ENCODE assay signal across 9 cellular contexts in the genomic region with DNA sequence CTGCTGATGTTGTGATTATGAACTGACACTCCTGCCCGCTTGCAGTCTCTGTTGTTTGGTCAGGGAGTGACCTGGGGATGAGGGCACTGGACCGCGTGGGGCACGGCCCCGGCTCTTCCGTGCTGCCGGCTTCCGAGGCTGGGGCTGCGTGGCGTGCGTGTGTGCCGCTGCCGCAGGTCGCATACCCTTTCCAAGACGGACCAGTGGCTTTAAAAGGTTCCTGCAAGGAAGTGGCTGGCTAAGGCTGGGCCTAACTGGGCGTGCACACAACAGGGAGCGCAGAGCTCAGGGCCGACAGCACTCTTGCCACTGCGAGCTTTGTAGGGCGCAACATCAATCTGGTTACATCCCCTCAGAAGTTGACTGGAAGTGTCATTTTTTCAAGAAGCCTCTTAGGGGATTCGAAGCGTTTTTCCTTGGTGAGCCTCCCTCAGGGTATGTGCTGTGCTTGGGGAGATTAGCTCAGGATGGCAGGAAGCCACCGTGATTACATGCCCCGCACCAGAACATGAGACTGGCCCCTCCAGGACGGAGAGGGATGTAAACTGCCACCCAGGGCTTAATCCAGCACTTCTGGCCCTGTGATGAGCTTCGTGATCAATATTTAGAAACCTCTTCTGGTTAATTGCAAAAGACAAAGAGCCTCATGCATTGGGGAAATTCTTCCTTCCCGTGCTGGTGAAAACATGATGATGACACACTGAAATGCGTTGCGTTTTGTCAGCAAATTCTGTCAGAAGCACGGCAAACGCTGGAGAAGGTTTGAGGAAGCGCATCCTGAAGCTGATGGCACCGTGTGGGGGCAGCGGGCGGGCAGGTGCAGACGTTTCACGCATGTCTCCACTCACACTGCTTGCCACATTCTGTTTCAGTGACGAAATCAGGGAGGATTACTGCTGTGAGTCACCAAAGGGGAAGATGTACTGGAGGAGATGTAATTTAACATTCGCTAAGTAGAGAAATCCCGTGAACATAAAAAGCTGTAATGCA. TPM values are rescaled to one million over a fixed set of nuclear protein-coding genes. Genes with fewer than 3 reads are reported as not detected.
DNase-seq lines count a peak whose midpoint lies in the region; ATAC-seq, FAIRE-seq and TF ChIP-seq lines count a peak whose summit lies in the region.
"Had no signal": no experiment of that assay in that cellular context is flagged by ENCODE, and none has a peak within 500 bp of the region (broad histone marks: within the 10 kb centered on the region; RNA-seq: fewer than 3 reads in every experiment).

No MANE protein-coding gene starts in this region.

- H4K20me1 ChIP-seq in keratinocyte (ENCODE audit: control insufficient read depth, extremely low read depth, insufficient read depth, low read length), result no peaks in the 10 kb centered on the region

- H3K27me3 ChIP-seq in keratinocyte (ENCODE audit: control insufficient read depth, extremely low read depth, insufficient read depth, low read length), result no peaks in the 10 kb centered on the region
- H3K27me3 ChIP-seq: body of pancreas had no signal

- dilution Hi-C loops in keratinocyte (cut with MboI; ENCODE audit: extremely low pct_ligation_motif_present, low sequenced_read_pairs), result no loop called here

- no peaks in the 10 kb centered on the region for H3K9me3 ChIP-seq in keratinocyte (ENCODE audit: control insufficient read depth, low read depth, low read length)
- H3K9me3 ChIP-seq: body of pancreas had no signal

- H3K36me3 ChIP-seq in keratinocyte (ENCODE audit: control insufficient read depth in 2 of 2, extremely low read depth in 1 of 2, insufficient read depth in 2 of 2, low read length in 2 of 2), result peaks cover 26 to 39% of the 10 kb centered on the region in 2 experiments

- no peak for ATAC-seq in HG02588 (IDR thresholded peaks at IDR 0.05; ENCODE audit: unreplicated experiment)
- ATAC-seq: body of pancreas had no signal

- peak; percentile 98 for FAIRE-seq in keratinocyte (lab: Jason Lieb, UNC)

- H3K9me1 ChIP-seq in keratinocyte (ENCODE audit: control insufficient read depth, extremely low read depth, insufficient read depth, low read length), result no peaks in the 10 kb centered on the region

- H3K4me2 ChIP-seq in keratinocyte (ENCODE audit: control insufficient read depth, extremely low read depth, insufficient read depth, low read depth, low read length), result peak overlapping the region; percentile 49

- peaks cover 91% of the 10 kb centered on the region for H3K79me2 ChIP-seq in keratinocyte (ENCODE audit: control insufficient read depth, insufficient read depth, low read length)

- H3K27ac ChIP-seq in keratinocyte (ENCODE audit: control insufficient read depth, insufficient read depth, low read length), result peak overlapping the region; percentile 55
- H3K27ac ChIP-seq in substantia nigra (ENCODE audit: low read depth, low read length, poor library complexity, severe bottlenecking), result peak overlapping the region; percentile 26

- H3K9ac ChIP-seq in keratinocyte (ENCODE audit: control insufficient read depth, extremely low read depth, insufficient read depth, low read length), result peak overlapping the region; percentile 23

- peaks cover 41% of the 10 kb centered on the region for H3K4me1 ChIP-seq in keratinocyte (ENCODE audit: control insufficient read depth, extremely low read depth, insufficient read depth, low read length)

- H2AFZ ChIP-seq in keratinocyte (ENCODE audit: control insufficient read depth, low read length), result no peak overlapping the region

- DNase-seq in activated CD4-positive, alpha-beta T cell treated with anti-CD3 and anti-CD28 coated beads for 48 hours, result peak; percentile 52
- DNase-seq in activated CD4-positive, alpha-beta T cell treated with anti-CD3 and anti-CD28 coated beads, Interleukin-2, amount 50 U/mL, for 4 hours, result no peak
- DNase-seq in amniotic epithelial cell (ENCODE audit: low read depth), result peak; percentile 98
- DNase-seq in keratinocyte (ENCODE audit: low read depth, low spot score), result peak; percentile 73
- peak in 18 of 49 donors; percentile 3 to 59 (median 22) for DNase-seq in substantia nigra (lab: John Stamatoyannopoulos, UW)
- DNase-seq in GM10266 (ENCODE audit: extremely low spot score), result no peak
- DNase-seq in NAMALWA (ENCODE audit: low spot score), result no peak

- H3K4me3 ChIP-seq in keratinocyte (ENCODE audit: control insufficient read depth in 2 of 3, extremely low read depth in 1 of 3, insufficient read depth in 2 of 3, low read depth in 1 of 3, low read length in 3 of 3), result peak overlapping the region in 1 of 3 experiments; percentile 3
- H3K4me3 ChIP-seq: body of pancreas had no signal

- TF ChIP-seq CTCF in keratinocyte (optimal IDR thresholded peaks at IDR 0.05 in 1 of 3, IDR thresholded peaks at IDR 0.05 in 1 of 3, conservative IDR thresholded peaks at IDR 0.05 in 1 of 3; ENCODE audit: extremely low read depth in 1 of 3, insufficient read depth in 2 of 3, low read length in 3 of 3) (no peak), GM10266 (IDR thresholded peaks at IDR 0.05; ENCODE audit: control insufficient read depth, insufficient read depth, low read depth, missing control alignments) (no peak)

RNA-seq across cellular contexts. Expression of a gene that starts 11.1 kb away (rescaled TPM):
- 89.7 to 106 TPM (median 106 TPM) in 3 replicates for polyA plus RNA-seq in keratinocyte
- 73.2 TPM for polyA plus RNA-seq in keratinocyte (2011; ENCODE audit: low read depth)
- 61.8 and 93.8 TPM in 2 replicates for polyA plus RNA-seq in keratinocyte (2011; cell fraction: cytosol; rRNA removed)
- polyA plus RNA-seq in keratinocyte (2011; cell fraction: nucleus; rRNA removed), result 139 and 153 TPM in 2 replicates
- 47.3 and 90.6 TPM in 2 replicates for polyA plus RNA-seq in keratinocyte (2012; ENCODE audit: low replicate concordance)
- polyA minus RNA-seq in keratinocyte, result 54.2 to 174 TPM (median 60.2 TPM) in 3 replicates
- polyA minus RNA-seq in keratinocyte (2011; cell fraction: cytosol; rRNA and poly(A)+ RNA removed), result 148 TPM
- 90.4 and 91.3 TPM in 2 replicates for polyA minus RNA-seq in keratinocyte (2011; cell fraction: nucleus; rRNA and poly(A)+ RNA removed)

RNA-seq across cellular contexts. Expression of a gene that starts 46.2 kb away (rescaled TPM):
- polyA plus RNA-seq in keratinocyte, result 4.3 to 6.2 TPM (median 4.7 TPM) in 3 replicates
- 2.1 TPM for polyA plus RNA-seq in keratinocyte (2011; ENCODE audit: low read depth)
- 2.9 and 4.5 TPM in 2 replicates for polyA plus RNA-seq in keratinocyte (2011; cell fraction: cytosol; rRNA removed)
- 22.8 and 31.7 TPM in 2 replicates for polyA plus RNA-seq in keratinocyte (2011; cell fraction: nucleus; rRNA removed)
- 5.5 and 6.2 TPM in 2 replicates for polyA plus RNA-seq in keratinocyte (2012; ENCODE audit: low replicate concordance)
- 8.6 to 12.1 TPM (median 10.3 TPM) in 3 replicates for polyA minus RNA-seq in keratinocyte
- 6.7 TPM for polyA minus RNA-seq in keratinocyte (2011; cell fraction: cytosol; rRNA and poly(A)+ RNA removed)
- polyA minus RNA-seq in keratinocyte (2011; cell fraction: nucleus; rRNA and poly(A)+ RNA removed), result 15.9 and 20.5 TPM in 2 replicates

RNA-seq across cellular contexts. Expression of a gene that starts 51.8 kb away (rescaled TPM):
- polyA plus RNA-seq in keratinocyte, result 46.9 to 74.5 TPM (median 71.9 TPM) in 3 replicates
- polyA plus RNA-seq in keratinocyte (2011; ENCODE audit: low read depth), result 40.9 TPM
- polyA plus RNA-seq in keratinocyte (2011; cell fraction: cytosol; rRNA removed), result 41.4 and 91.5 TPM in 2 replicates
- polyA plus RNA-seq in keratinocyte (2011; cell fraction: nucleus; rRNA removed), result 79.7 and 151 TPM in 2 replicates
- polyA plus RNA-seq in keratinocyte (2012; ENCODE audit: low replicate concordance), result 65.1 and 86.5 TPM in 2 replicates
- polyA minus RNA-seq in keratinocyte, result 70.2 to 117 TPM (median 93.3 TPM) in 3 replicates
- polyA minus RNA-seq in keratinocyte (2011; cell fraction: cytosol; rRNA and poly(A)+ RNA removed), result 250 TPM
- polyA minus RNA-seq in keratinocyte (2011; cell fraction: nucleus; rRNA and poly(A)+ RNA removed), result 68.6 and 73.2 TPM in 2 replicates

Comparison
In these comparisons a context has a peak if more than half of its experiments do, and no peak if none do; other contexts are left out.
1. DNase-seq: peak in activated CD4-positive, alpha-beta T cell treated with anti-CD3 and anti-CD28 coated beads for 48 hours (single experiment), amniotic epithelial cell (single experiment) and keratinocyte (single experiment); none in activated CD4-positive, alpha-beta T cell treated with anti-CD3 and anti-CD28 coated beads, Interleukin-2, amount 50 U/mL, for 4 hours (0 of 2), GM10266 (single experiment) and NAMALWA (single experiment).